15 cellular contexts compared by ENCODE assay signal in genomic region chr3:147538034-147538433, GRCh38.
DNase-seq lines count a peak whose midpoint lies in the region; ATAC-seq and TF ChIP-seq lines count a peak whose summit lies in the region.
"Had no signal": no experiment of that assay in that cellular context is flagged by ENCODE, and none has a peak within 500 bp of the region (broad histone marks: within the 10 kb centered on the region; RNA-seq: fewer than 3 reads in every experiment).

No MANE protein-coding gene starts in this region.

- H3K4me3 ChIP-seq in OCI-LY3 (ENCODE audit: low read length), result peak overlapping the region; percentile 48
- H3K4me3 ChIP-seq: GM23338 had no signal

- no peak overlapping the region for H3K27ac ChIP-seq in OCI-LY3 (ENCODE audit: low read length)

- H3K36me3 ChIP-seq in OCI-LY3 (replicated peaks; ENCODE audit: low read depth, low read length), result peaks cover 2% of the 10 kb centered on the region
- H3K36me3 ChIP-seq: BE2C had no signal

- H3K4me1 ChIP-seq in OCI-LY3 (ENCODE audit: low read length), result peaks cover 9% of the 10 kb centered on the region
- H3K4me1 ChIP-seq: BE2C had no signal

- no peak for TF ChIP-seq CTCF in OCI-LY3 (IDR thresholded peaks at IDR 0.05; ENCODE audit: low read depth, low read length)

- peak overlapping the region; percentile 55 for H3K4me2 ChIP-seq in OCI-LY3 (ENCODE audit: low read length)
- H3K4me2 ChIP-seq: GM23338 had no signal

- H3K27me3 ChIP-seq in OCI-LY3 (ENCODE audit: low read depth, low read length), result no peaks in the 10 kb centered on the region
- H3K27me3 ChIP-seq: BE2C had no signal

- ATAC-seq in GM18519 (IDR thresholded peaks at IDR 0.05; ENCODE audit: low FRiP score, unreplicated experiment) (peak; percentile 92), GM21528 (IDR thresholded peaks at IDR 0.05; ENCODE audit: low FRiP score, unreplicated experiment) (peak; percentile 85), HG03378 (IDR thresholded peaks at IDR 0.05; ENCODE audit: unreplicated experiment) (peak; percentile 67), HG02970 (IDR thresholded peaks at IDR 0.05; ENCODE audit: low FRiP score, unreplicated experiment) (no peak), HG03354 (IDR thresholded peaks at IDR 0.05; ENCODE audit: poor library complexity, severe bottlenecking, unreplicated experiment) (no peak), GM21737 (IDR thresholded peaks at IDR 0.05; ENCODE audit: unreplicated experiment) (no peak)
- ATAC-seq: GM23338, T-helper 17 cell had no signal

- H3K79me2 ChIP-seq in OCI-LY3 (ENCODE audit: low read length), result no peaks in the 10 kb centered on the region

- H2AFZ ChIP-seq in OCI-LY3 (ENCODE audit: low read depth, low read length), result peak overlapping the region; percentile 91
- H2AFZ ChIP-seq: GM23338 had no signal

- H4K20me1 ChIP-seq in OCI-LY3 (ENCODE audit: insufficient read depth, low read length), result no peaks in the 10 kb centered on the region

- DNase-seq in NCI-H1048 (lab: John Stamatoyannopoulos, UW), result no peak
- DNase-seq: activated CD4-positive, alpha-beta T cell treated with anti-CD3 and anti-CD28 coated beads, Interleukin-2, amount 50 U/mL, for 4 hours; BE2C; KG1; NCI-H2171; nucleus accumbens; T-helper 17 cell had no signal

- H3K9me3 ChIP-seq in OCI-LY3 (ENCODE audit: insufficient read depth, low read length), result 0 out of 2 replicates have a peak, but pooled peaks cover 3% of the 10 kb centered on the region
- H3K9me3 ChIP-seq: BE2C had no signal

- no peak overlapping the region for H3K9ac ChIP-seq in OCI-LY3 (ENCODE audit: low read length)

Comparison
In these comparisons a context has a peak if more than half of its experiments do, and no peak if none do; other contexts are left out.
1. ATAC-seq: peak in GM18519 (single experiment), GM21528 (single experiment) and HG03378 (single experiment); none in HG02970 (single experiment), HG03354 (single experiment) and GM21737 (single experiment).